ENCODE assay signal across 9 cellular contexts in the genomic region with DNA sequence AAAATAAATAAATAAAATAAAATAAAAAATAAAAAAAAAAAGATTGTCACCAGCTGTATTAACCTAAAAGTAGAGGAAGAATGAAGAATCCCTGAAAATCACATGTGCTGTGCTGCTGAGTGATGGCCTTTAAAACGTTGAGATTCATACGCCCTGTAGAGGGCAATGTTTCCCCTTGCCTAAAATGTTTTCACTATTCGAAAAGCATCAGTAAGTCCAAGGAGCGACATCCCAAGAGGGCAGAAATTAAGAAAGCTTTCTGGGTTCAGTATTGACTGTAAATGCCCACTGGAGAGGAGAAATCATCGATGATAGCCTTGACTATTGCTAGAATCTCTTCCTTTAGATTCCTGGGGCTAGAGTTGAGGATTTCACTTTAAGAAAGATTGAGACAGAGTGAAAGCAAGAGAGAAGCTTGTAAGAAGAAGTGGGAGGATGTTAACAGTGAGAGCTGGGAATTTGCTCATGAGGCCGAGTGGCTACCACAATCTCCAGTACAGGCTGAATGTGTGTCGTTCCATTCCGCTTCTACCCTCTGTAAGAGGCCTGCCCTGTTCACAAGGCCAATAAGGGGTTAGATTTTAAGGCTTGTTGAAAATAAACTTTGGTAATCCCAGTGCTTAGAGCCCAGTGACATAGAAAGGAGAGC.
DNase-seq lines count a peak whose midpoint lies in the region; ATAC-seq and TF ChIP-seq lines count a peak whose summit lies in the region.
"Had no signal": no experiment of that assay in that cellular context is flagged by ENCODE, and none has a peak within 500 bp of the region (broad histone marks: within the 10 kb centered on the region; RNA-seq: fewer than 3 reads in every experiment).

No MANE protein-coding gene starts in this region.

- peak overlapping the region in 2 of 3 donors; percentile 35 to 59 for H3K27ac Mint-ChIP-seq in IgD-negative memory B cell
- no peak overlapping the region for H3K27ac Mint-ChIP-seq in naive thymus-derived CD4-positive, alpha-beta T cell
- H3K27ac Mint-ChIP-seq in activated T-cell treated with anti-CD3 and anti-CD28 coated beads, Interleukin-2, amount 50 U/mL, for 24 hours = no peak overlapping the region
- H3K27ac Mint-ChIP-seq: activated naive CD4-positive, alpha-beta T cell treated with anti-CD3 and anti-CD28 coated beads, Interleukin-2, amount 50 U/mL, for 24 hours had no signal

- in situ Hi-C loops in SK-MEL-5 (cut with HindIII; ENCODE audit: low pct_unique_long_range_greater_than_20kb, low sequenced_read_pairs) = no loop called here

- H3K27me3 ChIP-seq in esophagus squamous epithelium = no peaks in the 10 kb centered on the region
- H3K27me3 ChIP-seq in naive thymus-derived CD4-positive, alpha-beta T cell (ENCODE audit: control insufficient read depth in 2 of 2, insufficient read depth in 2 of 2, low read length in 2 of 2) = no peaks in the 10 kb centered on the region
- H3K27me3 ChIP-seq in effector memory CD4-positive, alpha-beta T cell (replicated peaks; ENCODE audit: control insufficient read depth, insufficient read depth, low read length, poor library complexity, severe bottlenecking) = no peaks in the 10 kb centered on the region

- POLR2A ChIA-PET in naive thymus-derived CD4-positive, alpha-beta T cell (lab: Charles Lee) = no interaction called here

- no peaks in the 10 kb centered on the region for H3K36me3 Mint-ChIP-seq in IgD-negative memory B cell
- no peaks in the 10 kb centered on the region for H3K36me3 Mint-ChIP-seq in naive thymus-derived CD4-positive, alpha-beta T cell
- H3K36me3 Mint-ChIP-seq in activated T-cell treated with anti-CD3 and anti-CD28 coated beads, Interleukin-2, amount 50 U/mL, for 24 hours (ENCODE audit: low read depth) = no peaks in the 10 kb centered on the region
- H3K36me3 Mint-ChIP-seq: activated naive CD4-positive, alpha-beta T cell treated with anti-CD3 and anti-CD28 coated beads, Interleukin-2, amount 50 U/mL, for 24 hours had no signal

- peak; percentile 63 for ATAC-seq in GM21390 (IDR thresholded peaks at IDR 0.05; ENCODE audit: unreplicated experiment)
- peak; percentile 77 for ATAC-seq in naive thymus-derived CD4-positive, alpha-beta T cell

- CTCF ChIA-PET in naive thymus-derived CD4-positive, alpha-beta T cell (lab: Charles Lee) = interaction anchor here (0.6 to 1.8 kb wide), 5 partner anchors 466 to 623 kb away, joined by 3 to 5 read pairs (median 3); no protein-coding TSS in a partner anchor

- 33 to 35% methylated on average over 8 of the region's 8 CpGs for WGBS in esophagus squamous epithelium, 2 donors

- peak in 5 of 6 experiments; percentile 38 to 64 (median 53) for TF ChIP-seq CTCF in esophagus squamous epithelium (IDR thresholded peaks at IDR 0.05)

- H3K9me3 ChIP-seq in esophagus squamous epithelium = no peaks in the 10 kb centered on the region
- no peaks in the 10 kb centered on the region for H3K9me3 ChIP-seq in naive thymus-derived CD4-positive, alpha-beta T cell (ENCODE audit: control insufficient read depth in 2 of 3, low read length in 3 of 3)
- no peaks in the 10 kb centered on the region for H3K9me3 ChIP-seq in effector memory CD4-positive, alpha-beta T cell (ENCODE audit: control insufficient read depth, low read length)

- peak overlapping the region in 3 of 4 donors; percentile 57 to 62 (median 60) for H3K27ac ChIP-seq in esophagus squamous epithelium
- H3K27ac ChIP-seq in naive thymus-derived CD4-positive, alpha-beta T cell (ENCODE audit: low read depth, low read length) = no peak overlapping the region
- no peak overlapping the region for H3K27ac ChIP-seq in effector memory CD4-positive, alpha-beta T cell (ENCODE audit: insufficient read depth, low read length, poor library complexity, severe bottlenecking)

- H3K4me3 ChIP-seq in esophagus squamous epithelium = peak overlapping the region in 1 of 4 donors; percentile 36
- H3K4me3 ChIP-seq in naive thymus-derived CD4-positive, alpha-beta T cell (ENCODE audit: low read length) = no peak overlapping the region
- H3K4me3 ChIP-seq in effector memory CD4-positive, alpha-beta T cell (ENCODE audit: insufficient read depth, low read depth, low read length, poor library complexity, severe bottlenecking) = no peak overlapping the region

- H3K9me3 Mint-ChIP-seq in IgD-negative memory B cell = peaks cover 0 to 2% (median 0%) of the 10 kb centered on the region in 3 donors
- no peaks in the 10 kb centered on the region for H3K9me3 Mint-ChIP-seq in naive thymus-derived CD4-positive, alpha-beta T cell
- H3K9me3 Mint-ChIP-seq in activated T-cell treated with anti-CD3 and anti-CD28 coated beads, Interleukin-2, amount 50 U/mL, for 24 hours = no peaks in the 10 kb centered on the region
- H3K9me3 Mint-ChIP-seq: activated naive CD4-positive, alpha-beta T cell treated with anti-CD3 and anti-CD28 coated beads, Interleukin-2, amount 50 U/mL, for 24 hours had no signal

- no peaks in the 10 kb centered on the region for H3K27me3 Mint-ChIP-seq in IgD-negative memory B cell
- H3K27me3 Mint-ChIP-seq in naive thymus-derived CD4-positive, alpha-beta T cell = peaks cover 0 to 5% (median 0%) of the 10 kb centered on the region in 5 donors
- peaks cover 6% of the 10 kb centered on the region for H3K27me3 Mint-ChIP-seq in activated T-cell treated with anti-CD3 and anti-CD28 coated beads, Interleukin-2, amount 50 U/mL, for 24 hours

- H3K4me1 ChIP-seq in esophagus squamous epithelium = peaks cover 0 to 25% (median 5%) of the 10 kb centered on the region in 3 donors
- no peaks in the 10 kb centered on the region for H3K4me1 ChIP-seq in naive thymus-derived CD4-positive, alpha-beta T cell (ENCODE audit: control insufficient read depth in 2 of 2, insufficient read depth in 2 of 2, low read length in 2 of 2)
- no peaks in the 10 kb centered on the region for H3K4me1 ChIP-seq in effector memory CD4-positive, alpha-beta T cell (ENCODE audit: control insufficient read depth, insufficient read depth, low read length, poor library complexity, severe bottlenecking)

- TF ChIP-seq POLR2A in esophagus squamous epithelium (IDR thresholded peaks at IDR 0.05) = no peak

- DNase-seq in EL = peak; percentile 70
- peak; percentile 95 for DNase-seq in SK-MEL-5 (ENCODE audit: low read depth, low spot score)
- DNase-seq in esophagus squamous epithelium (lab: John Stamatoyannopoulos, UW) = no peak
- DNase-seq in naive thymus-derived CD4-positive, alpha-beta T cell = peak in 2 of 9 donors; percentile 7 to 9
- no peak for DNase-seq in effector memory CD4-positive, alpha-beta T cell
- DNase-seq in activated T-cell treated with anti-CD3 and anti-CD28 coated beads, Interleukin-2, amount 50 U/mL, for 24 hours = no peak

- no peaks in the 10 kb centered on the region for H3K36me3 ChIP-seq in esophagus squamous epithelium
- H3K36me3 ChIP-seq in naive thymus-derived CD4-positive, alpha-beta T cell (ENCODE audit: control insufficient read depth in 2 of 3, insufficient read depth in 3 of 3, low read length in 3 of 3) = no peaks in the 10 kb centered on the region
- H3K36me3 ChIP-seq in effector memory CD4-positive, alpha-beta T cell (ENCODE audit: control insufficient read depth, insufficient read depth, low read length) = no peaks in the 10 kb centered on the region

- intact Hi-C loops in esophagus squamous epithelium (cut with DNase I) = no loop called here
- intact Hi-C loops in naive thymus-derived CD4-positive, alpha-beta T cell (cut with micrococcal nuclease) = loop anchor here (1.0 to 5.0 kb wide), 4 partner anchors 463 to 623 kb away; no protein-coding TSS in a partner anchor

- H3K4me3 Mint-ChIP-seq in IgD-negative memory B cell = peak overlapping the region in 3 of 4 donors; percentile 35 to 78 (median 72)
- peak overlapping the region in 8 of 10 donors; percentile 12 to 68 (median 38) for H3K4me3 Mint-ChIP-seq in naive thymus-derived CD4-positive, alpha-beta T cell
- H3K4me3 Mint-ChIP-seq in activated T-cell treated with anti-CD3 and anti-CD28 coated beads, Interleukin-2, amount 50 U/mL, for 24 hours = no peak overlapping the region
- H3K4me3 Mint-ChIP-seq: activated naive CD4-positive, alpha-beta T cell treated with anti-CD3 and anti-CD28 coated beads, Interleukin-2, amount 50 U/mL, for 24 hours had no signal

- peaks cover 14 to 17% (median 15%) of the 10 kb centered on the region in 3 donors for H3K4me1 Mint-ChIP-seq in IgD-negative memory B cell
- peaks cover 0 to 5% (median 0%) of the 10 kb centered on the region in 7 donors for H3K4me1 Mint-ChIP-seq in naive thymus-derived CD4-positive, alpha-beta T cell
- H3K4me1 Mint-ChIP-seq in activated T-cell treated with anti-CD3 and anti-CD28 coated beads, Interleukin-2, amount 50 U/mL, for 24 hours (ENCODE audit: low read depth) = peaks cover 4% of the 10 kb centered on the region

Comparison
In these comparisons a context has a peak if more than half of its experiments do, and no peak if none do; other contexts are left out.
1. DNase-seq: peak in EL (single experiment) and SK-MEL-5 (single experiment); none in esophagus squamous epithelium (single experiment), effector memory CD4-positive, alpha-beta T cell (0 of 3) and activated T-cell treated with anti-CD3 and anti-CD28 coated beads, Interleukin-2, amount 50 U/mL, for 24 hours (single experiment).
2. H3K27ac Mint-ChIP-seq: peak in IgD-negative memory B cell (2 of 3); none in naive thymus-derived CD4-positive, alpha-beta T cell (0 of 9) and activated T-cell treated with anti-CD3 and anti-CD28 coated beads, Interleukin-2, amount 50 U/mL, for 24 hours (single experiment).
3. H3K27ac ChIP-seq: peak in esophagus squamous epithelium (3 of 4); none in naive thymus-derived CD4-positive, alpha-beta T cell (single experiment) and effector memory CD4-positive, alpha-beta T cell (single experiment).